19 cellular contexts compared by ENCODE assay signal in genomic region chr18:34550156-34550555, GRCh38.
DNase-seq lines count a peak whose midpoint lies in the region; ATAC-seq and TF ChIP-seq lines count a peak whose summit lies in the region.
"Had no signal": no experiment of that assay in that cellular context is flagged by ENCODE, and none has a peak within 500 bp of the region (broad histone marks: within the 10 kb centered on the region; RNA-seq: fewer than 3 reads in every experiment).

No MANE protein-coding gene starts in this region.

- ATAC-seq in psoas muscle: no peak
- ATAC-seq: GM12878 had no signal

- H3K27me3 Mint-ChIP-seq in H9 (ENCODE audit: low read depth): no peaks in the 10 kb centered on the region
- H3K27me3 Mint-ChIP-seq: B cell; CD8-positive, alpha-beta memory T cell; IgD-negative memory B cell had no signal

- H3K79me2 ChIP-seq in H9 (ENCODE audit: insufficient read depth, low read length): no peaks in the 10 kb centered on the region

- H3K4ac ChIP-seq in H9 (ENCODE audit: low read depth, low read length): no peak overlapping the region

- H4K20me1 ChIP-seq in H9 (ENCODE audit: control insufficient read depth, insufficient read depth, insufficient read length): no peaks in the 10 kb centered on the region

- H3K4me1 Mint-ChIP-seq in H9: peaks cover 52 to 58% of the 10 kb centered on the region in 2 experiments
- H3K4me1 Mint-ChIP-seq: B cell; CD8-positive, alpha-beta memory T cell; IgD-negative memory B cell had no signal

- no peaks in the 10 kb centered on the region for H3K23me2 ChIP-seq in H9 (ENCODE audit: insufficient read length, low read depth, low read length, poor library complexity, severe bottlenecking)

- peaks cover 0 to 2% of the 10 kb centered on the region in 2 experiments; a peak in 1 of 5 replicates for H3K9me3 Mint-ChIP-seq in H9

- DNase-seq in H9: no peak
- no peak for DNase-seq in psoas muscle
- DNase-seq in MG63: no peak
- no peak for DNase-seq in spleen
- no peak for DNase-seq in uterus
- DNase-seq: CD8-positive, alpha-beta memory T cell; COR-L47; DMS 273 treated with DMSO at 0.1 percent for 48 hours; DMS53; DND-41; EL; HCEC 1CT; KBM-7 had no signal

- no peak overlapping the region for H2BK12ac ChIP-seq in H9 (ENCODE audit: insufficient read length, low read depth, low read length)

- no peak overlapping the region for H4K5ac ChIP-seq in H9 (ENCODE audit: insufficient read length, low read depth, low read length)

- intact Hi-C loops in psoas muscle (cut with DNase I) (no loop called here), spleen (cut with DNase I; ENCODE audit: low total_unique reads) (no loop called here), uterus (cut with DNase I; ENCODE audit: low total_unique reads) (no loop called here)

- H2AK5ac ChIP-seq in H9 (ENCODE audit: insufficient read length, low read length): no peak overlapping the region

- H3K27me3 ChIP-seq in H9 (ENCODE audit: insufficient read depth, low read length): no peaks in the 10 kb centered on the region
- no peaks in the 10 kb centered on the region for H3K27me3 ChIP-seq in HUES64 (ENCODE audit: insufficient read depth, low read length)
- no peaks in the 10 kb centered on the region for H3K27me3 ChIP-seq in iPS-20b (ENCODE audit: insufficient read depth, low read length)
- H3K27me3 ChIP-seq in psoas muscle (ENCODE audit: insufficient read depth in 3 of 3, low read length in 2 of 3): no peaks in the 10 kb centered on the region
- H3K27me3 ChIP-seq in MG63: no peaks in the 10 kb centered on the region
- no peaks in the 10 kb centered on the region for H3K27me3 ChIP-seq in spleen (replicated peaks in 1 of 7)
- no peaks in the 10 kb centered on the region for H3K27me3 ChIP-seq in uterus
- H3K27me3 ChIP-seq: BLaER1 treated with 17β-estradiol and CSF1 and Interleukin-3, amounts not matched to agents 10 nM and 100 nM had no signal

- H3K23ac ChIP-seq in H9 (ENCODE audit: insufficient read length, low read depth, low read length): no peak overlapping the region

- TF ChIP-seq CTCF in H9 (conservative IDR thresholded peaks at IDR 0.05) (no peak), psoas muscle (IDR thresholded peaks at IDR 0.05) (no peak), spleen (IDR thresholded peaks at IDR 0.05 in 8 of 11, conservative IDR thresholded peaks at IDR 0.05 in 3 of 11) (no peak), uterus (IDR thresholded peaks at IDR 0.05) (no peak)

- H3K9me3 ChIP-seq in H9 (ENCODE audit: control insufficient read depth, low read depth, low read length): no peaks in the 10 kb centered on the region
- no peaks in the 10 kb centered on the region for H3K9me3 ChIP-seq in HUES64 (ENCODE audit: insufficient read depth, low read depth, low read length)
- no peaks in the 10 kb centered on the region for H3K9me3 ChIP-seq in iPS-20b (ENCODE audit: insufficient read depth, low read depth, low read length)
- no peaks in the 10 kb centered on the region for H3K9me3 ChIP-seq in psoas muscle
- no peaks in the 10 kb centered on the region for H3K9me3 ChIP-seq in MG63
- H3K9me3 ChIP-seq in spleen: no peaks in the 10 kb centered on the region
- H3K9me3 ChIP-seq in uterus: no peaks in the 10 kb centered on the region
- H3K9me3 ChIP-seq: BLaER1 treated with 17β-estradiol and CSF1 and Interleukin-3, amounts not matched to agents 10 nM and 100 nM had no signal

- H4K8ac ChIP-seq in H9 (replicated peaks; ENCODE audit: insufficient read length, low read depth, low read length): no peak overlapping the region

- H3K18ac ChIP-seq in H9 (ENCODE audit: insufficient read length, low read depth, low read length): no peak overlapping the region

- H3K36me3 Mint-ChIP-seq in H9 (ENCODE audit: insufficient read depth in 1 of 3, low read depth in 3 of 3): peaks cover 0 to under 1% (median 0%) of the 10 kb centered on the region in 3 experiments; a peak in 3 of 7 replicates
- H3K36me3 Mint-ChIP-seq: CD8-positive, alpha-beta memory T cell; IgD-negative memory B cell had no signal

- no peak overlapping the region for H3K4me3 Mint-ChIP-seq in H9
- H3K4me3 Mint-ChIP-seq: B cell; CD8-positive, alpha-beta memory T cell; IgD-negative memory B cell had no signal

- H3K4me1 ChIP-seq in H9 (ENCODE audit: insufficient read depth, low read length) (peaks cover 4% of the 10 kb centered on the region; the same call in 1 of the 2 replicates), HUES64 (ENCODE audit: insufficient read depth, low read length) (peaks cover 56% of the 10 kb centered on the region), iPS-20b (ENCODE audit: insufficient read depth, low read length) (peaks cover 40% of the 10 kb centered on the region), psoas muscle (peaks cover 29% of the 10 kb centered on the region), spleen (no peaks in the 10 kb centered on the region), uterus (no peaks in the 10 kb centered on the region)
- H3K4me1 ChIP-seq: BLaER1 treated with 17β-estradiol and CSF1 and Interleukin-3, amounts not matched to agents 10 nM and 100 nM had no signal

- H3K27ac ChIP-seq in H9 (ENCODE audit: insufficient read length, low read depth, low read length): peak overlapping the region; percentile 33
- H3K27ac ChIP-seq in HUES64 (ENCODE audit: low read depth, low read length): peak overlapping the region; percentile 87
- H3K27ac ChIP-seq in iPS-20b (ENCODE audit: low read length): no peak overlapping the region
- peak overlapping the region; percentile 56 for H3K27ac ChIP-seq in psoas muscle
- no peak overlapping the region for H3K27ac ChIP-seq in spleen
- no peak overlapping the region for H3K27ac ChIP-seq in uterus
- H3K27ac ChIP-seq: BLaER1 treated with 17β-estradiol and CSF1 and Interleukin-3, amounts not matched to agents 10 nM and 100 nM had no signal

- H4K91ac ChIP-seq in H9 (ENCODE audit: insufficient read length, low read depth, low read length): no peak overlapping the region

- no peak overlapping the region for H3K4me2 ChIP-seq in H9 (ENCODE audit: insufficient read depth, insufficient read length, low read length)
- H3K4me2 ChIP-seq: BLaER1 treated with 17β-estradiol and CSF1 and Interleukin-3, amounts not matched to agents 10 nM and 100 nM had no signal

- H3K9ac ChIP-seq in H9 (ENCODE audit: extremely low read depth, insufficient read length, low read length): no peak overlapping the region
- H3K9ac ChIP-seq in HUES64 (ENCODE audit: low read depth, low read length): no peak overlapping the region
- peak overlapping the region; percentile 46; the same call in 1 of the 2 replicates for H3K9ac ChIP-seq in iPS-20b (ENCODE audit: low read depth, low read length)
- H3K9ac ChIP-seq: BLaER1 treated with 17β-estradiol and CSF1 and Interleukin-3, amounts not matched to agents 10 nM and 100 nM had no signal

- TF ChIP-seq POLR2A in spleen (IDR thresholded peaks at IDR 0.05) (no peak), uterus (IDR thresholded peaks at IDR 0.05) (no peak)

- H2AFZ ChIP-seq in H9 (ENCODE audit: low read length): no peak overlapping the region

- H3K27ac Mint-ChIP-seq in H9: peak overlapping the region; percentile 11 to 92 (median 85); a peak in 4 of 7 replicates
- H3K27ac Mint-ChIP-seq: B cell; CD8-positive, alpha-beta memory T cell; IgD-negative memory B cell had no signal

- no peak overlapping the region for H2BK15ac ChIP-seq in H9 (ENCODE audit: low read depth, low read length)

- no peak overlapping the region for H2BK120ac ChIP-seq in H9 (ENCODE audit: low read depth, low read length, poor library complexity, severe bottlenecking)

- whole genome bisulfite sequencing in H9 (ENCODE audit: extremely low coverage, insufficient read length, low lambda C conversion rate): no CpG with 5 or more reads among the region's 4 CpGs
- 93% methylated on average over 4 of the region's 4 CpGs for WGBS in HUES64
- 70 to 79% (median 72%) methylated on average over 4 of the region's 4 CpGs for WGBS in psoas muscle, 3 donors
- WGBS in spleen, 5 donors: 86 to 98% (median 88%) methylated on average over 4 of the region's 4 CpGs

- no peak overlapping the region for H3T11ph ChIP-seq in H9 (ENCODE audit: low read length)

- H3K79me1 ChIP-seq in H9 (ENCODE audit: insufficient read depth, low read depth, low read length, poor library complexity, severe bottlenecking): no peaks in the 10 kb centered on the region

- H2BK20ac ChIP-seq in H9 (ENCODE audit: low read depth, low read length, poor library complexity, severe bottlenecking): no peak overlapping the region

- H2BK5ac ChIP-seq in H9 (ENCODE audit: insufficient read length, low read length): no peak overlapping the region

- H3K36me3 ChIP-seq in HUES64 (ENCODE audit: insufficient read depth, low read length) (no peaks in the 10 kb centered on the region), iPS-20b (ENCODE audit: insufficient read depth, low read depth, low read length) (no peaks in the 10 kb centered on the region), psoas muscle (ENCODE audit: insufficient read depth in 1 of 2, low read depth in 1 of 2) (no peaks in the 10 kb centered on the region), MG63 (no peaks in the 10 kb centered on the region), spleen (no peaks in the 10 kb centered on the region), uterus (no peaks in the 10 kb centered on the region)
- H3K36me3 ChIP-seq: BLaER1 treated with 17β-estradiol and CSF1 and Interleukin-3, amounts not matched to agents 10 nM and 100 nM had no signal

- no peak overlapping the region for H3K56ac ChIP-seq in H9 (ENCODE audit: insufficient read length, low read depth, low read length)

- H3K14ac ChIP-seq in H9 (ENCODE audit: insufficient read depth, low read length): no peak overlapping the region

- H3K4me3 ChIP-seq in HUES64 (ENCODE audit: low read length) (no peak overlapping the region), iPS-20b (ENCODE audit: low read length) (no peak overlapping the region), psoas muscle (no peak overlapping the region), MG63 (no peak overlapping the region), spleen (no peak overlapping the region), uterus (no peak overlapping the region)
- H3K4me3 ChIP-seq: BLaER1 treated with 17β-estradiol and CSF1 and Interleukin-3, amounts not matched to agents 10 nM and 100 nM; GM12878 had no signal

Comparison
In these comparisons a context has a peak if more than half of its experiments do, and no peak if none do; other contexts are left out.
1. H3K27ac ChIP-seq: peak in H9 (single experiment), HUES64 (single experiment) and psoas muscle (single experiment); none in iPS-20b (single experiment), spleen (0 of 8) and uterus (0 of 2).